32 cellular contexts compared by ENCODE assay signal in genomic region chr2:54289942-54290702, GRCh38. TPM values are rescaled to one million over a fixed set of nuclear protein-coding genes. Genes with fewer than 3 reads are reported as not detected.
DNase-seq lines count a peak whose midpoint lies in the region; ATAC-seq, FAIRE-seq and TF ChIP-seq lines count a peak whose summit lies in the region.
"Had no signal": no experiment of that assay in that cellular context is flagged by ENCODE, and none has a peak within 500 bp of the region (broad histone marks: within the 10 kb centered on the region; RNA-seq: fewer than 3 reads in every experiment).

No MANE protein-coding gene starts in this region.

- H3K36me3 Mint-ChIP-seq in astrocyte (ENCODE audit: low read depth, unreplicated experiment): no peaks in the 10 kb centered on the region
- no peaks in the 10 kb centered on the region for H3K36me3 Mint-ChIP-seq in stimulated activated effector memory CD8-positive, alpha-beta T cell treated with anti-CD3 and anti-CD28 coated beads, Interleukin-12 subunit alpha, Interleukin-12 subunit beta, amount 100 ng/mL, for 72 hours

- peak overlapping the region; percentile 51 for H3K4me3 ChIP-seq in HUES6 (ENCODE audit: low read depth, low read length)
- peak overlapping the region; percentile 38 for H3K4me3 ChIP-seq in astrocyte (ENCODE audit: insufficient read depth, low read depth, low read length)
- H3K4me3 ChIP-seq in iPS-15b (ENCODE audit: low read depth, low read length): peak overlapping the region; percentile 31
- H3K4me3 ChIP-seq in spleen: no peak overlapping the region
- H3K4me3 ChIP-seq: BLaER1 treated with 17β-estradiol and CSF1 and Interleukin-3, amounts not matched to agents 10 nM and 100 nM; body of pancreas; left lung; Peyer's patch; sigmoid colon; upper lobe of right lung had no signal

- TF ChIP-seq CTCF in astrocyte (IDR thresholded peaks at IDR 0.05; ENCODE audit: insufficient read depth, low read depth, low read length): no peak
- TF ChIP-seq CTCF in spleen (IDR thresholded peaks at IDR 0.05 in 8 of 11, conservative IDR thresholded peaks at IDR 0.05 in 3 of 11): no peak

- no peak overlapping the region for H3K4me3 Mint-ChIP-seq in astrocyte (ENCODE audit: unreplicated experiment)
- H3K4me3 Mint-ChIP-seq in stimulated activated effector memory CD8-positive, alpha-beta T cell treated with anti-CD3 and anti-CD28 coated beads, Interleukin-12 subunit alpha, Interleukin-12 subunit beta, amount 100 ng/mL, for 72 hours: no peak overlapping the region
- H3K4me3 Mint-ChIP-seq: activated B cell treated with CpG ODN at 0.5 μM for 24 hours; activated naive CD8-positive, alpha-beta T cell treated with anti-CD3 and anti-CD28 coated beads, Interleukin-2, amount 50 U/mL, for 24 hours; activated T-cell treated with anti-CD3 and anti-CD28 coated beads, Interleukin-2, amount 50 U/mL, for 4 hours had no signal

- no peak for DNase-seq in astrocyte (ENCODE audit: low read depth)
- peak; percentile 53 for DNase-seq in spleen
- no peak for DNase-seq in HuH-7 (ENCODE audit: low spot score)
- no peak for DNase-seq in stimulated activated effector memory CD8-positive, alpha-beta T cell treated with anti-CD3 and anti-CD28 coated beads, Interleukin-12 subunit alpha, Interleukin-12 subunit beta, amount 100 ng/mL, for 72 hours (ENCODE audit: low spot score in 2 of 2)
- DNase-seq in putamen (ENCODE audit: low spot score): no peak
- DNase-seq: activated B cell treated with CpG ODN at 0.5 μM for 24 hours; activated gamma-delta T cell treated with Interleukin-2 at 50 U/mL for 16 hours; activated naive CD8-positive, alpha-beta T cell treated with anti-CD3 and anti-CD28 coated beads, Interleukin-2, amount 50 U/mL, for 24 hours; activated T-cell treated with anti-CD3 and anti-CD28 coated beads, Interleukin-2, amount 50 U/mL, for 4 hours; body of pancreas; cerebellar nuclear complex; COR-L47; DMS53; H9; IMR-90; MV-4-11; NCI-H1436; NCI-H748 treated with DMSO at 0.1 percent for 48 hours; Peyer's patch; sigmoid colon; stimulated activated CD4-positive, alpha-beta T cell treated with anti-CD3 and anti-CD28 coated beads, Interleukin-4, amount 100 ng/mL, for 24 hours; upper lobe of right lung had no signal

- H3K36me3 ChIP-seq in HUES6 (ENCODE audit: control insufficient read depth, insufficient read depth, low read length) (no peaks in the 10 kb centered on the region), astrocyte (ENCODE audit: insufficient read depth, low read length) (no peaks in the 10 kb centered on the region), iPS-15b (ENCODE audit: control insufficient read depth, insufficient read depth, low read length) (no peaks in the 10 kb centered on the region), spleen (no peaks in the 10 kb centered on the region)
- H3K36me3 ChIP-seq: BLaER1 treated with 17β-estradiol and CSF1 and Interleukin-3, amounts not matched to agents 10 nM and 100 nM; left lung; neutrophil; Peyer's patch; sigmoid colon; upper lobe of right lung had no signal

- no peak for ATAC-seq in stimulated activated effector memory CD8-positive, alpha-beta T cell treated with anti-CD3 and anti-CD28 coated beads, Interleukin-12 subunit alpha, Interleukin-12 subunit beta, amount 100 ng/mL, for 72 hours
- ATAC-seq: activated naive CD8-positive, alpha-beta T cell treated with anti-CD3 and anti-CD28 coated beads, Interleukin-2, amount 50 U/mL, for 24 hours; activated T-cell treated with anti-CD3 and anti-CD28 coated beads, Interleukin-2, amount 50 U/mL, for 4 hours; body of pancreas; left lung; upper lobe of right lung had no signal

- H3K27ac ChIP-seq in HUES6 (ENCODE audit: low read depth, low read length): no peak overlapping the region
- no peak overlapping the region for H3K27ac ChIP-seq in astrocyte (ENCODE audit: low read depth, low read length)
- H3K27ac ChIP-seq in spleen: no peak overlapping the region
- H3K27ac ChIP-seq: BLaER1 treated with 17β-estradiol and CSF1 and Interleukin-3, amounts not matched to agents 10 nM and 100 nM; body of pancreas; left lung; neutrophil; Peyer's patch; sigmoid colon; upper lobe of right lung had no signal

- TF ChIP-seq POLR2A in spleen (IDR thresholded peaks at IDR 0.05): no peak

- WGBS in spleen, 5 donors: 87 to 92% (median 90%) methylated on average over 28 of the region's 28 CpGs

- H3K27ac Mint-ChIP-seq in astrocyte (ENCODE audit: unreplicated experiment): no peak overlapping the region
- H3K27ac Mint-ChIP-seq in stimulated activated effector memory CD8-positive, alpha-beta T cell treated with anti-CD3 and anti-CD28 coated beads, Interleukin-12 subunit alpha, Interleukin-12 subunit beta, amount 100 ng/mL, for 72 hours: no peak overlapping the region
- H3K27ac Mint-ChIP-seq: activated B cell treated with CpG ODN at 0.5 μM for 24 hours; activated naive CD8-positive, alpha-beta T cell treated with anti-CD3 and anti-CD28 coated beads, Interleukin-2, amount 50 U/mL, for 24 hours; H9 had no signal

- H3K9me3 Mint-ChIP-seq in astrocyte (ENCODE audit: unreplicated experiment): no peaks in the 10 kb centered on the region
- H3K9me3 Mint-ChIP-seq in stimulated activated effector memory CD8-positive, alpha-beta T cell treated with anti-CD3 and anti-CD28 coated beads, Interleukin-12 subunit alpha, Interleukin-12 subunit beta, amount 100 ng/mL, for 72 hours: no peaks in the 10 kb centered on the region
- H3K9me3 Mint-ChIP-seq: H9 had no signal

- no peaks in the 10 kb centered on the region for H3K4me1 Mint-ChIP-seq in astrocyte (ENCODE audit: low read depth, unreplicated experiment)
- H3K4me1 Mint-ChIP-seq in stimulated activated effector memory CD8-positive, alpha-beta T cell treated with anti-CD3 and anti-CD28 coated beads, Interleukin-12 subunit alpha, Interleukin-12 subunit beta, amount 100 ng/mL, for 72 hours: no peaks in the 10 kb centered on the region
- H3K4me1 Mint-ChIP-seq: activated B cell treated with CpG ODN at 0.5 μM for 24 hours; activated naive CD8-positive, alpha-beta T cell treated with anti-CD3 and anti-CD28 coated beads, Interleukin-2, amount 50 U/mL, for 24 hours had no signal

- H3K27me3 ChIP-seq in HUES6 (ENCODE audit: control insufficient read depth, insufficient read depth, low read length) (peaks cover 76% of the 10 kb centered on the region), astrocyte (ENCODE audit: insufficient read depth, low read length) (peaks cover 11% of the 10 kb centered on the region), iPS-15b (ENCODE audit: control insufficient read depth, insufficient read depth, low read length) (peaks cover 68% of the 10 kb centered on the region), spleen (replicated peaks in 1 of 7) (no peaks in the 10 kb centered on the region)
- H3K27me3 ChIP-seq: BLaER1 treated with 17β-estradiol and CSF1 and Interleukin-3, amounts not matched to agents 10 nM and 100 nM; body of pancreas; left lung; neutrophil; Peyer's patch; sigmoid colon; upper lobe of right lung had no signal

- H2AFZ ChIP-seq in astrocyte (ENCODE audit: low read depth, low read length): peak overlapping the region; percentile 35

- no peaks in the 10 kb centered on the region for H3K9me3 ChIP-seq in HUES6 (ENCODE audit: control insufficient read depth, insufficient read depth, low read depth, low read length)
- no peaks in the 10 kb centered on the region for H3K9me3 ChIP-seq in astrocyte (ENCODE audit: insufficient read depth, low read depth, low read length)
- no peaks in the 10 kb centered on the region for H3K9me3 ChIP-seq in iPS-15b (ENCODE audit: control insufficient read depth, insufficient read depth, low read length)
- no peaks in the 10 kb centered on the region for H3K9me3 ChIP-seq in spleen
- H3K9me3 ChIP-seq: BLaER1 treated with 17β-estradiol and CSF1 and Interleukin-3, amounts not matched to agents 10 nM and 100 nM; body of pancreas; left lung; neutrophil; Peyer's patch; sigmoid colon; upper lobe of right lung had no signal

- no peaks in the 10 kb centered on the region for H3K79me2 ChIP-seq in astrocyte (ENCODE audit: insufficient read depth, low read length)

- H3K4me2 ChIP-seq in astrocyte (ENCODE audit: low read length): peak overlapping the region; percentile 70
- H3K4me2 ChIP-seq: BLaER1 treated with 17β-estradiol and CSF1 and Interleukin-3, amounts not matched to agents 10 nM and 100 nM had no signal

- no peak for FAIRE-seq in astrocyte (lab: Jason Lieb, UNC)
- FAIRE-seq: G401.6, islet of Langerhans had no signal

- H3K4me1 ChIP-seq in HUES6 (ENCODE audit: control insufficient read depth, insufficient read depth, low read length) (peaks cover 24% of the 10 kb centered on the region), astrocyte (ENCODE audit: insufficient read depth, low read length) (no peaks in the 10 kb centered on the region), iPS-15b (ENCODE audit: control insufficient read depth, insufficient read depth, low read length) (peaks cover 9% of the 10 kb centered on the region), spleen (no peaks in the 10 kb centered on the region)
- H3K4me1 ChIP-seq: BLaER1 treated with 17β-estradiol and CSF1 and Interleukin-3, amounts not matched to agents 10 nM and 100 nM; body of pancreas; left lung; Peyer's patch; upper lobe of right lung had no signal

- H3K27me3 Mint-ChIP-seq in astrocyte (ENCODE audit: low read depth, unreplicated experiment): peaks cover 17% of the 10 kb centered on the region
- H3K27me3 Mint-ChIP-seq: activated B cell treated with CpG ODN at 0.5 μM for 24 hours; activated naive CD8-positive, alpha-beta T cell treated with anti-CD3 and anti-CD28 coated beads, Interleukin-2, amount 50 U/mL, for 24 hours had no signal

- peak overlapping the region; percentile 34 for H3K9ac ChIP-seq in HUES6 (ENCODE audit: low read length)
- H3K9ac ChIP-seq in astrocyte (ENCODE audit: low read length): peak overlapping the region; percentile 15
- H3K9ac ChIP-seq in iPS-15b (ENCODE audit: low read depth, low read length): no peak overlapping the region
- H3K9ac ChIP-seq: BLaER1 treated with 17β-estradiol and CSF1 and Interleukin-3, amounts not matched to agents 10 nM and 100 nM had no signal

- no peaks in the 10 kb centered on the region for H4K20me1 ChIP-seq in astrocyte (ENCODE audit: insufficient read depth, low read length)
- H4K20me1 ChIP-seq: BLaER1 treated with 17β-estradiol and CSF1 and Interleukin-3, amounts not matched to agents 10 nM and 100 nM had no signal

- intact Hi-C loops in spleen (cut with DNase I; ENCODE audit: low total_unique reads): no loop called here

RNA-seq across cellular contexts. Expression of gene TSPYL6, which starts 34.1 kb away (rescaled TPM):
- not detected in 2 replicates for total RNA-seq in astrocyte
- total RNA-seq in spleen: under 1 TPM in 2 of 7 donors, not detected in 5; 0.14 to 0.33 TPM
- polyA plus RNA-seq in spleen: not detected
- total RNA-seq: activated B cell treated with CpG ODN at 0.5 μM for 24 hours; activated T-cell treated with anti-CD3 and anti-CD28 coated beads, Interleukin-2, amount 50 U/mL, for 4 hours; body of pancreas; dermis microvascular lymphatic vessel endothelial cell; fibroblast of lung; H9; IMR-90; left lung; Peyer's patch; posterior vena cava; upper lobe of right lung had no signal
- polyA plus RNA-seq: fibroblast of lung, IMR-90, sigmoid colon had no signal

Comparison
In these comparisons a context has a peak if more than half of its experiments do, and no peak if none do; other contexts are left out.
1. H3K4me3 ChIP-seq: peak in HUES6 (single experiment), astrocyte (single experiment) and iPS-15b (single experiment); none in spleen (0 of 8).